9 cellular contexts compared by ENCODE assay signal in genomic region chr1:7379445-7379971, GRCh38.
DNase-seq lines count a peak whose midpoint lies in the region; ATAC-seq, FAIRE-seq and TF ChIP-seq lines count a peak whose summit lies in the region.
"Had no signal": no experiment of that assay in that cellular context is flagged by ENCODE, and none has a peak within 500 bp of the region (broad histone marks: within the 10 kb centered on the region; RNA-seq: fewer than 3 reads in every experiment).

No MANE protein-coding gene starts in this region.

- H3K9me3 ChIP-seq in kidney (ENCODE audit: control insufficient read depth in 1 of 2, low read length in 2 of 2) = no peaks in the 10 kb centered on the region
- no peaks in the 10 kb centered on the region for H3K9me3 ChIP-seq in T-helper 17 cell (ENCODE audit: control insufficient read depth, low read length, poor library complexity, severe bottlenecking)
- H3K9me3 ChIP-seq: Caco-2 had no signal

- ATAC-seq in left lobe of liver (no peak), HG02798 (IDR thresholded peaks at IDR 0.05; ENCODE audit: poor library complexity, unreplicated experiment) (no peak), T-helper 17 cell (no peak)

- in situ Hi-C loops in brain microvascular endothelial cell (cut with HindIII; ENCODE audit: low pct_ligation_motif_present, low sequenced_read_pairs) = no loop called here

- POLR2A ChIA-PET in AG04449 (lab: Yijun Ruan, JAX) = no interaction called here

- H3K36me3 Mint-ChIP-seq in T-helper 17 cell (ENCODE audit: low read depth) = no peaks in the 10 kb centered on the region

- intact Hi-C loops in kidney (cut with DNase I) = no loop called here

- CTCF ChIA-PET in AG04449 (lab: Yijun Ruan, JAX) = no interaction called here

- no peaks in the 10 kb centered on the region for H3K4me1 Mint-ChIP-seq in T-helper 17 cell

- H3K4me3 Mint-ChIP-seq in T-helper 17 cell = no peak overlapping the region

- H3K36me3 ChIP-seq in brain microvascular endothelial cell (replicated peaks) (no peaks in the 10 kb centered on the region), kidney (ENCODE audit: control insufficient read depth in 1 of 2, insufficient read depth in 2 of 2, low read length in 2 of 2) (no peaks in the 10 kb centered on the region)

- no peak for FAIRE-seq in kidney (lab: Jason Lieb, UNC)

- TF ChIP-seq CTCF in AG04449 (IDR thresholded peaks at IDR 0.05; ENCODE audit: insufficient read depth, low read length, missing control alignments) (no peak), brain microvascular endothelial cell (IDR thresholded peaks at IDR 0.05; ENCODE audit: low read depth, low read length, missing control alignments) (no peak), kidney (IDR thresholded peaks at IDR 0.05; ENCODE audit: borderline replicate concordance, extremely low read depth, insufficient read depth) (no peak)

- DNase-seq in AG04449 (ENCODE audit: low read depth, low spot score) = peak; percentile 12
- peak; percentile 43 for DNase-seq in NCI-H1105 treated with DMSO at 0.1 percent for 48 hours (lab: John Stamatoyannopoulos, UW)
- DNase-seq in brain microvascular endothelial cell = peak; percentile 62
- peak; percentile 12 for DNase-seq in left lobe of liver (ENCODE audit: low spot score)
- DNase-seq in kidney = no peak
- no peak for DNase-seq in AML-193 (lab: John Stamatoyannopoulos, UW)
- DNase-seq in T-helper 17 cell = no peak
- DNase-seq: Caco-2 had no signal

- peaks cover 23% of the 10 kb centered on the region for H3K27me3 Mint-ChIP-seq in T-helper 17 cell

- H3K27ac ChIP-seq in brain microvascular endothelial cell (no peak overlapping the region), kidney (ENCODE audit: low read depth in 2 of 2, low read length in 2 of 2) (no peak overlapping the region)

- H3K27me3 ChIP-seq in brain microvascular endothelial cell (replicated peaks) = no peaks in the 10 kb centered on the region

- no peak overlapping the region for H3K4me3 ChIP-seq in AG04449 (ENCODE audit: low read depth, low read length)
- H3K4me3 ChIP-seq in brain microvascular endothelial cell (ENCODE audit: low read depth, low read length) = peak overlapping the region; percentile 22
- no peak overlapping the region for H3K4me3 ChIP-seq in kidney (ENCODE audit: low read length in 2 of 2)

- no peak overlapping the region for H3K27ac Mint-ChIP-seq in T-helper 17 cell

- no peak overlapping the region for H3K9ac ChIP-seq in kidney (ENCODE audit: low read length in 2 of 2)

- H3K4me1 ChIP-seq in kidney (ENCODE audit: control insufficient read depth in 1 of 2, insufficient read depth in 1 of 2, low read depth in 1 of 2, low read length in 2 of 2) = peaks cover 0 to 5% of the 10 kb centered on the region in 2 donors
- H3K4me1 ChIP-seq: Caco-2 had no signal

Comparison
In these comparisons a context has a peak if more than half of its experiments do, and no peak if none do; other contexts are left out.
1. DNase-seq: peak in AG04449 (single experiment), NCI-H1105 treated with DMSO at 0.1 percent for 48 hours (single experiment), brain microvascular endothelial cell (single experiment) and left lobe of liver (single experiment); none in kidney (single experiment), AML-193 (0 of 2) and T-helper 17 cell (0 of 3).